Comparison of ENCODE assay signal across 1 cellular context in the genomic region with DNA sequence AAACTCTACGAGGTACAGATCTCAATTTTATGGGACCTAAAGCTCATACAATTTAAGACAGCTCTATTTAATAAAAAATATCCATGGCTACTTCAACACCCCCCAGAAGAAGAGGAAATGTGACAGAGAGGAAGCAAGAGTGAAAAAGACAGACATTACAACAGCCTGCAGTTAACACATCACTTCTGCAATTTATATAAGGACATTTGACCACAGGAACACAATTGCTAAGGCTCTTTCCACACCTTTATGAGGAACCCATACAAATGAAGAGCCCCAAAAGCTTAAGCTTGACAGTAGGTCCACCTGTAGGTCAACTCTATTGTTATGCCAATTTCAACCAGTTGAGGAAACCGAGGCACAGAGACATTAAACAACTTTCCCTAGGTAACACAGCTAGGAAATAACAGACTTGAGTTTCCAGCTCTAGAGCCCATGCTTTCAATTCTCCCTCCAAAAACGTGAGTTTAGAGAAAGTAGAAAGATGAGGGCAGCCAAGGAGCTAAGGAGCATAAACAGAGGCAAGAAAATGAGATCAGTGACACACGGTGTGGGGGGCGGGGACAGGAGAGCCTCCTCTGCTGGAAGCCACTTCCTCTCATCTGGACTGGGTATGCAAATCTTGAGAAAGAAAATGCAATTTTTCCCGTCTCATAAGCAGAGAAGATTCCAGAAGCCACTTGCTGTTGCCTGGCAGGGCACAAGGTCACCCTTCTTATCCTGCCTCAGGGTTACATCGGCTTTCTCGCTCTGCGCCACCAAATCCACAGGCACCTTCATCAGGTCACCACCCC.
A peak's percentile ranks its signal among the peaks of the same experiment; 100 is the strongest.
TF ChIP-seq lines count a peak whose summit lies in the region.

No MANE protein-coding gene starts in this region.

TF ChIP-seq in K562, 482 proteins besides CTCF, POLR2A, EP300 and RAD21:
- TF ChIP-seq SPI1 (IDR thresholded peaks at IDR 0.05; ENCODE audit: borderline replicate concordance, low read depth, low read length) (peak; percentile 64; the same call in 1 of the 2 replicates), BDP1 (IDR thresholded peaks at IDR 0.05; ENCODE audit: insufficient read depth, insufficient read length) (no peak), CBFB (CRISPR knock-in tag; IDR thresholded peaks at IDR 0.05) (no peak), BCOR (IDR thresholded peaks at IDR 0.05) (peak; percentile 47; the same call in 1 of the 2 replicates), ZNF668 (CRISPR knock-in tag; IDR thresholded peaks at IDR 0.05) (no peak)
- TF ChIP-seq, protein P1, sequence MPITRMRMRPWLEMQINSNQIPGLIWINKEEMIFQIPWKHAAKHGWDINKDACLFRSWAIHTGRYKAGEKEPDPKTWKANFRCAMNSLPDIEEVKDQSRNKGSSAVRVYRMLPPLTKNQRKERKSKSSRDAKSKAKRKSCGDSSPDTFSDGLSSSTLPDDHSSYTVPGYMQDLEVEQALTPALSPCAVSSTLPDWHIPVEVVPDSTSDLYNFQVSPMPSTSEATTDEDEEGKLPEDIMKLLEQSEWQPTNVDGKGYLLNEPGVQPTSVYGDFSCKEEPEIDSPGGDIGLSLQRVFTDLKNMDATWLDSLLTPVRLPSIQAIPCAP (CRISPR knock-in tag; IDR thresholded peaks at IDR 0.05; ENCODE audit: borderline replicate concordance) = no peak
- TF ChIP-seq, protein P2, sequence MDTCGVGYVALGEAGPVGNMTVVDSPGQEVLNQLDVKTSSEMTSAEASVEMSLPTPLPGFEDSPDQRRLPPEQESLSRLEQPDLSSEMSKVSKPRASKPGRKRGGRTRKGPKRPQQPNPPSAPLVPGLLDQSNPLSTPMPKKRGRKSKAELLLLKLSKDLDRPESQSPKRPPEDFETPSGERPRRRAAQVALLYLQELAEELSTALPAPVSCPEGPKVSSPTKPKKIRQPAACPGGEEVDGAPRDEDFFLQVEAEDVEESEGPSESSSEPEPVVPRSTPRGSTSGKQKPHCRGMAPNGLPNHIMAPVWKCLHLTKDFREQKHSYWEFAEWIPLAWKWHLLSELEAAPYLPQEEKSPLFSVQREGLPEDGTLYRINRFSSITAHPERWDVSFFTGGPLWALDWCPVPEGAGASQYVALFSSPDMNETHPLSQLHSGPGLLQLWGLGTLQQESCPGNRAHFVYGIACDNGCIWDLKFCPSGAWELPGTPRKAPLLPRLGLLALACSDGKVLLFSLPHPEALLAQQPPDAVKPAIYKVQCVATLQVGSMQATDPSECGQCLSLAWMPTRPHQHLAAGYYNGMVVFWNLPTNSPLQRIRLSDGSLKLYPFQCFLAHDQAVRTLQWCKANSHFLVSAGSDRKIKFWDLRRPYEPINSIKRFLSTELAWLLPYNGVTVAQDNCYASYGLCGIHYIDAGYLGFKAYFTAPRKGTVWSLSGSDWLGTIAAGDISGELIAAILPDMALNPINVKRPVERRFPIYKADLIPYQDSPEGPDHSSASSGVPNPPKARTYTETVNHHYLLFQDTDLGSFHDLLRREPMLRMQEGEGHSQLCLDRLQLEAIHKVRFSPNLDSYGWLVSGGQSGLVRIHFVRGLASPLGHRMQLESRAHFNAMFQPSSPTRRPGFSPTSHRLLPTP (IDR thresholded peaks at IDR 0.05; ENCODE audit: borderline replicate concordance, extremely low read depth, insufficient read length) = no peak
TF ChIP-seq in K562: peak in this region for 2.
